Comparison of ENCODE assay signal across 8 cellular contexts in the genomic region with DNA sequence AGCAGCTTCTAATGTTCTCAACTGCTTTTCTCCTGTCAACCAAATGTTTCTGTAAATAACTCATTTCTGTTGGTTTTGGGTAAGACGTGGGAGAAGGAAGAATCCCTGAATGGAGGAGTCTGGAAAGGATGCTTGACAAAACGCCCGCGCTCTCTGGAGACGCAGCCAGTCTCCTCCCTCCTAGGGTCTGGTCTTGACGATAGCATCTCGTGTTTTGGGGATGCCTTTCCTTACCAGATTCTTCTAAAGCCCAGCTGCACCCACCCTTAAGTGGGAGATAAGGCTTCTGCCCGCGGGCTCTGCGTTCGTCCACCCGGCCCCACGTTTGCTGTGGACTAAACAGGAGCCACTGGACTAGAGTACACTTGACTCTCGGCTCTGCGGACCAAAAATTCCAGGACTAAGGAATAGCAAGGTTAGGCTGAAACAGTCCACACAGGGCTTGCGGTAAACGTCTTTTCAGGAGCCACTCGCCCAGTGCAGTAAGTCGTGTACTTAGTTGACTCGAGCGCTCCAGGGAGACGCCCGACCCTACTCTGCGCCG. TPM values are rescaled to one million over a fixed set of nuclear protein-coding genes. Genes with fewer than 3 reads are reported as not detected.
A peak's percentile ranks its signal among the peaks of the same experiment; 100 is the strongest.
DNase-seq lines count a peak whose midpoint lies in the region; ATAC-seq and TF ChIP-seq lines count a peak whose summit lies in the region.

No MANE protein-coding gene starts in this region.

- peaks cover 12% of the 10 kb centered on the region for H3K4me1 Mint-ChIP-seq in activated T-cell treated with anti-CD3 and anti-CD28 coated beads, Interleukin-2, amount 50 U/mL, for 72 hours (ENCODE audit: low read depth)

- peaks cover 13% of the 10 kb centered on the region for H3K36me3 ChIP-seq in thoracic aorta

- no peaks in the 10 kb centered on the region for H3K36me3 Mint-ChIP-seq in activated T-cell treated with anti-CD3 and anti-CD28 coated beads, Interleukin-2, amount 50 U/mL, for 72 hours (ENCODE audit: insufficient read depth in 2 of 2)

- 3% methylated on average over 15 to 25 of the region's 25 CpGs for WGBS in lower leg skin, 2 donors

- H3K27me3 ChIP-seq in thoracic aorta (replicated peaks; ENCODE audit: insufficient read depth) = no peaks in the 10 kb centered on the region

- intact Hi-C loops in lower leg skin (cut with DNase I; ENCODE audit: low total_unique reads) = no loop called here

- H3K9me3 Mint-ChIP-seq in activated T-cell treated with anti-CD3 and anti-CD28 coated beads, Interleukin-2, amount 50 U/mL, for 72 hours = no peaks in the 10 kb centered on the region

- TF ChIP-seq CTCF in lower leg skin (IDR thresholded peaks at IDR 0.05) (no peak), thoracic aorta (IDR thresholded peaks at IDR 0.05) (no peak)

- no peak for DNase-seq in activated T-cell treated with anti-CD3 and anti-CD28 coated beads, Interleukin-2, amount 50 U/mL, for 72 hours
- no peak for DNase-seq in activated T-cell treated with anti-CD3 and anti-CD28 coated beads, Interleukin-2, amount 50 U/mL, for 1 hour
- peak in 1 of 2 donors; percentile 87 for DNase-seq in lower leg skin (ENCODE audit: low spot score in 2 of 2)
- no peak for DNase-seq in thoracic aorta (ENCODE audit: low spot score)
- no peak for DNase-seq in stimulated activated CD4-positive, alpha-beta T cell treated with anti-CD3 and anti-CD28 coated beads, Interleukin-12 subunit alpha, Interleukin-12 subunit beta, amount 100 ng/mL, for 4 hours
- no peak for DNase-seq in DMS79 (lab: John Stamatoyannopoulos, UW)

- peak overlapping the region; percentile 95 for H3K27ac ChIP-seq in cingulate gyrus (ENCODE audit: low read depth, low read length)
- peak overlapping the region; percentile 90 to 91 for H3K27ac ChIP-seq in thoracic aorta

- TF ChIP-seq POLR2A in lower leg skin (IDR thresholded peaks at IDR 0.05) = no peak

- ATAC-seq in activated T-cell treated with anti-CD3 and anti-CD28 coated beads, Interleukin-2, amount 50 U/mL, for 72 hours (replicated peaks in 1 of 2) = no peak
- peak; percentile 7 for ATAC-seq in thoracic aorta (ENCODE audit: insufficient number of reproducible peaks, low FRiP score, low read depth)
- ATAC-seq in HG02885 (IDR thresholded peaks at IDR 0.05; ENCODE audit: poor library complexity, unreplicated experiment) = no peak

- peak overlapping the region; percentile 53 for H3K4me3 ChIP-seq in lower leg skin (ENCODE audit: low read depth, poor library complexity, severe bottlenecking)
- H3K4me3 ChIP-seq in thoracic aorta = peak overlapping the region; percentile 87

- peak overlapping the region; percentile 90 to 92 for H3K4me3 Mint-ChIP-seq in activated T-cell treated with anti-CD3 and anti-CD28 coated beads, Interleukin-2, amount 50 U/mL, for 72 hours

- H3K9me3 ChIP-seq in thoracic aorta = no peaks in the 10 kb centered on the region

- H3K4me1 ChIP-seq in thoracic aorta (ENCODE audit: control insufficient read depth in 1 of 2, low read depth in 2 of 2) = peaks cover 13 to 26% of the 10 kb centered on the region in 2 donors

- peaks cover 37% of the 10 kb centered on the region for H3K27me3 Mint-ChIP-seq in activated T-cell treated with anti-CD3 and anti-CD28 coated beads, Interleukin-2, amount 50 U/mL, for 72 hours (ENCODE audit: low read depth)

- H3K27ac Mint-ChIP-seq in activated T-cell treated with anti-CD3 and anti-CD28 coated beads, Interleukin-2, amount 50 U/mL, for 72 hours = no peak overlapping the region

RNA-seq across cellular contexts. Expression of a gene that starts 0.5 kb away (rescaled TPM):
- 1 to 10 TPM; 2.4 to 5.6 TPM for total RNA-seq in activated T-cell treated with anti-CD3 and anti-CD28 coated beads, Interleukin-2, amount 50 U/mL, for 72 hours
- total RNA-seq in lower leg skin (10 to 100 TPM; 22.0 to 41.3 (median 33.8) TPM), thoracic aorta (100 to 1,000 TPM in 1 of 2 donors, 10 to 100 TPM in 1; 94.5 to 274 TPM)
